ENCODE assay signal across 8 cellular contexts in genomic region chr7:2354173-2355078, GRCh38. TPM values are rescaled to one million over a fixed set of nuclear protein-coding genes. Genes with fewer than 3 reads are reported as not detected.
DNase-seq lines count a peak whose midpoint lies in the region; ATAC-seq, FAIRE-seq and TF ChIP-seq lines count a peak whose summit lies in the region.

Gene EIF3B (plus strand): TSS chr7:2354827. CDS start chr7:2354922, 95 bp downstream.

- no peak; the same call in none of the 2 replicates for TF ChIP-seq RAD21 in HepG2 (CRISPR knock-in tag; IDR thresholded peaks at IDR 0.05)

- H3K36me3 ChIP-seq in CD4-positive, CD25-positive, alpha-beta regulatory T cell (ENCODE audit: control insufficient read depth, insufficient read depth, low read length) = peaks cover 20% of the 10 kb centered on the region
- peaks cover 6 to 24% of the 10 kb centered on the region in 2 experiments; a peak in 4 of 5 replicates for H3K36me3 ChIP-seq in HepG2 (replicated peaks in 1 of 2; ENCODE audit: control insufficient read depth in 1 of 2, insufficient read depth in 2 of 2, low read length in 2 of 2)

- peaks cover 8% of the 10 kb centered on the region for H3K36me3 Mint-ChIP-seq in CD4-positive, CD25-positive, alpha-beta regulatory T cell

- peak within 1 kb of the TSS; percentile 95 for H2AFZ ChIP-seq in HepG2 (ENCODE audit: low read length)

- in situ Hi-C loops in HepG2 (cut with HindIII; ENCODE audit: extremely low pct_ligation_motif_present, low pct_unique_long_range_greater_than_20kb) = no loop called here

- H3K4me1 ChIP-seq in CD4-positive, CD25-positive, alpha-beta regulatory T cell (ENCODE audit: control insufficient read depth, insufficient read depth, low read length, poor library complexity, severe bottlenecking) = peaks cover 43% of the 10 kb centered on the region
- peaks cover 54% of the 10 kb centered on the region for H3K4me1 ChIP-seq in HepG2 (ENCODE audit: insufficient read depth, low read length)

- H3K27ac Mint-ChIP-seq in CD4-positive, CD25-positive, alpha-beta regulatory T cell = peak within 1 kb of the TSS; percentile 100

- H3K4me3 Mint-ChIP-seq in CD4-positive, CD25-positive, alpha-beta regulatory T cell = peak within 1 kb of the TSS; percentile 93 to 96 (median 94)

- under 1% methylated on average over 30 of the region's 81 CpGs for WGBS in HepG2 (ENCODE audit: low lambda C conversion rate)

- H3K4me1 Mint-ChIP-seq in CD4-positive, CD25-positive, alpha-beta regulatory T cell = peaks cover 5 to 57% (median 24%) of the 10 kb centered on the region in 4 donors

- TF ChIP-seq CTCF in HepG2 (CRISPR knock-in tag; IDR thresholded peaks at IDR 0.05) = no peak

- H3K27ac ChIP-seq in CD4-positive, CD25-positive, alpha-beta regulatory T cell (ENCODE audit: insufficient read depth, low read length, poor library complexity, severe bottlenecking) = peak within 1 kb of the TSS; percentile 99
- peak within 1 kb of the TSS; percentile 100 for H3K27ac ChIP-seq in HepG2 (ENCODE audit: extremely low read length, insufficient read depth, low read length)

- peak; percentile 81 to 86 for TF ChIP-seq POLR2A in HepG2 (IDR thresholded peaks at IDR 0.05; ENCODE audit: insufficient read depth in 1 of 2, low read depth in 2 of 2, low read length in 2 of 2)

- no peak for TF ChIP-seq EP300 in HepG2 (IDR thresholded peaks at IDR 0.05; ENCODE audit: low read depth in 2 of 2, low read length in 2 of 2)
- no peak for TF ChIP-seq EP300 in HepG2 (CRISPR knock-in tag; IDR thresholded peaks at IDR 0.05; ENCODE audit: borderline replicate concordance)

- intact Hi-C loops in HepG2 (cut with micrococcal nuclease; ENCODE audit: unreplicated experiment) = loop anchor here (2.0 kb wide), 1 partner anchor 112 kb away; the partner anchor contains the start of genes MRM2 and NUDT1

- POLR2A ChIA-PET in HepG2 (lab: Yijun Ruan, JAX) = interaction anchor here (0.6 to 1.7 kb wide), 17 partner anchors 11 to 204 kb away, joined by 3 to 10 read pairs (median 5); partner anchors contain the start of genes CHST12, MAD1L1, MRM2 and NUDT1

- H3K9ac ChIP-seq in HepG2 (ENCODE audit: insufficient read depth, low read depth, low read length) = peak within 1 kb of the TSS; percentile 100

- CTCF ChIA-PET in HepG2 (lab: Yijun Ruan, JAX; ENCODE audit: low intra/inter-chr PET ratio, low total read pairs) = no interaction called here

- peaks cover 36% of the 10 kb centered on the region for H4K20me1 ChIP-seq in HepG2 (ENCODE audit: insufficient read depth, low read length)

- H3K4me2 ChIP-seq in HepG2 (ENCODE audit: low read depth, low read length) = peak within 1 kb of the TSS; percentile 80

- no peaks in the 10 kb centered on the region for H3K27me3 Mint-ChIP-seq in CD4-positive, CD25-positive, alpha-beta regulatory T cell

- peak; percentile 95 for FAIRE-seq in HepG2 (lab: Jason Lieb, UNC)

- no TSS peak for BruUV-seq in HepG2 (replicated peaks; lab: Mats Ljungman, UMichigan)

- H3K4me3 ChIP-seq in CD4-positive, CD25-positive, alpha-beta regulatory T cell (ENCODE audit: low read depth, low read length) = peak within 1 kb of the TSS; percentile 93
- H3K4me3 ChIP-seq in HepG2 (replicated peaks in 1 of 3; ENCODE audit: insufficient read depth in 1 of 3, low read depth in 2 of 3, low read length in 3 of 3) = peak within 1 kb of the TSS; percentile 96 to 98 (median 97)

- peak; percentile 90 for ATAC-seq in CD4-positive, CD25-positive, alpha-beta regulatory T cell (ENCODE audit: low read depth in 2 of 2)
- peak; percentile 75 for ATAC-seq in GM19438 (IDR thresholded peaks at IDR 0.05; ENCODE audit: low read depth, unreplicated experiment)
- peak; percentile 73 for ATAC-seq in HG03571 (IDR thresholded peaks at IDR 0.05; ENCODE audit: unreplicated experiment)
- peak; percentile 89 for ATAC-seq in HepG2

- no peaks in the 10 kb centered on the region for H3K9me3 ChIP-seq in CD4-positive, CD25-positive, alpha-beta regulatory T cell (ENCODE audit: control insufficient read depth in 2 of 2, low read length in 2 of 2)
- no peaks in the 10 kb centered on the region for H3K9me3 ChIP-seq in HepG2 (ENCODE audit: low read length)

- DNase-seq in CD4-positive, CD25-positive, alpha-beta regulatory T cell = peak; percentile 83 to 96 (median 96)
- DNase-seq in NCI-H774 (lab: John Stamatoyannopoulos, UW) (peak; percentile 92), dermis microvascular lymphatic vessel endothelial cell (ENCODE audit: low read depth in 2 of 2) (peak; percentile 92 to 96), HepG2 (ENCODE audit: low spot score) (peak; percentile 87)
- peak; percentile 86 for DNase-seq in activated CD4-positive, alpha-beta T cell treated with anti-CD3 and anti-CD28 coated beads, Interleukin-2, amount 50 U/mL, for 4 hours
- peak; percentile 77 to 83 for DNase-seq in stimulated activated CD4-positive, alpha-beta T cell treated with anti-CD3 and anti-CD28 coated beads, Interleukin-2, amount 100 ng/mL, for 48 hours

- H3K79me2 ChIP-seq in HepG2 (ENCODE audit: insufficient read depth, low read length) = peaks cover 59% of the 10 kb centered on the region

- no peaks in the 10 kb centered on the region for H3K27me3 ChIP-seq in CD4-positive, CD25-positive, alpha-beta regulatory T cell (ENCODE audit: control insufficient read depth, insufficient read depth, low read length)
- no peaks in the 10 kb centered on the region; a peak in 1 of 5 replicates for H3K27me3 ChIP-seq in HepG2 (ENCODE audit: control insufficient read depth in 1 of 2, insufficient read depth in 2 of 2, low read length in 2 of 2)

- no peaks in the 10 kb centered on the region for H3K9me3 Mint-ChIP-seq in CD4-positive, CD25-positive, alpha-beta regulatory T cell

TF ChIP-seq in HepG2, 621 proteins besides CTCF, POLR2A, EP300 and RAD21 (continues in another document):
- peak; percentile 76; the same call in 1 of the 2 replicates for TF ChIP-seq ZBTB2 (CRISPR knock-in tag; IDR thresholded peaks at IDR 0.05; ENCODE audit: low read depth)
- TF ChIP-seq TBX3 (IDR thresholded peaks at IDR 0.05; ENCODE audit: borderline replicate concordance) = 0 out of 2 replicates have a peak, but pooled peaks have one; percentile 3
- TF ChIP-seq ZNF607 (CRISPR knock-in tag; IDR thresholded peaks at IDR 0.05; ENCODE audit: borderline replicate concordance) = peak; percentile 42; the same call in 1 of the 2 replicates
- no peak for TF ChIP-seq SMARCC2 (IDR thresholded peaks at IDR 0.05)
- TF ChIP-seq ZNF546 (CRISPR knock-in tag; conservative IDR thresholded peaks at IDR 0.05) = no peak
- no peak for TF ChIP-seq ELF4 (CRISPR knock-in tag; IDR thresholded peaks at IDR 0.05; ENCODE audit: borderline replicate concordance)
- TF ChIP-seq BORCS8-MEF2B (CRISPR knock-in tag; IDR thresholded peaks at IDR 0.05) = peak; percentile 62; the same call in 1 of the 2 replicates
- TF ChIP-seq ZNF136 (CRISPR knock-in tag; IDR thresholded peaks at IDR 0.05; ENCODE audit: low read depth) = 0 out of 2 replicates have a peak, but pooled peaks have one; percentile 19
- TF ChIP-seq ZNF83 (CRISPR knock-in tag; IDR thresholded peaks at IDR 0.05; ENCODE audit: borderline replicate concordance) = no peak
- no peak for TF ChIP-seq ZNF619 (CRISPR knock-in tag; IDR thresholded peaks at IDR 0.05)
- no peak for TF ChIP-seq FOXA1 (IDR thresholded peaks at IDR 0.05)
- no peak for TF ChIP-seq FOXA1 (CRISPR knock-in tag; IDR thresholded peaks at IDR 0.05)

RNA-seq across cellular contexts. Expression of gene EIF3B, which starts in this region (rescaled TPM):
- 150 TPM for total RNA-seq in CD4-positive, CD25-positive, alpha-beta regulatory T cell
- polyA plus RNA-seq in CD4-positive, CD25-positive, alpha-beta regulatory T cell = 10 to 100 TPM; 85.5 to 97.9 (median 94.3) TPM
- total RNA-seq in dermis microvascular lymphatic vessel endothelial cell = 153 and 172 TPM in 2 replicates
- total RNA-seq in HepG2 (2016; rRNA removed; fragmentation: Illumina TruSeq; extraction: Trizol) = 241 and 244 TPM in 2 replicates
- 49.6 and 52.0 TPM in 2 replicates for total RNA-seq in HepG2 (2016; cell fraction: cytosol; rRNA removed; fragmentation: Illumina TruSeq; extraction: Trizol; ENCODE audit: low read depth)
- total RNA-seq in HepG2 (2016; cell fraction: insoluble cytoplasmic fraction; rRNA removed; fragmentation: Illumina TruSeq; extraction: Trizol) = 219 and 236 TPM in 2 replicates
- total RNA-seq in HepG2 (2016; cell fraction: membrane; rRNA removed; fragmentation: Illumina TruSeq; extraction: Trizol) = 63.0 and 67.9 TPM in 2 replicates
- 134 and 151 TPM in 2 replicates for total RNA-seq in HepG2 (2016; cell fraction: nucleus; rRNA removed; fragmentation: Illumina TruSeq; extraction: Trizol)
- polyA plus RNA-seq in HepG2 (2011; rRNA removed) = 91.2 and 92.2 TPM in 2 replicates
- 70.3 and 78.7 TPM in 2 replicates for polyA plus RNA-seq in HepG2 (2011; cell fraction: cytosol; rRNA removed)
- polyA plus RNA-seq in HepG2 (2011; cell fraction: nucleus; rRNA removed) = 243 and 250 TPM in 2 replicates
- 151 and 176 TPM in 2 replicates for polyA plus RNA-seq in HepG2 (2012)
- 11.2 and 14.3 TPM in 2 replicates for polyA plus RNA-seq in HepG2 (2016; cell fraction: cytosol; fragmentation: Illumina TruSeq; extraction: Trizol; ENCODE audit: low read depth)
- polyA plus RNA-seq in HepG2 (2016; cell fraction: insoluble cytoplasmic fraction; fragmentation: Illumina TruSeq; extraction: Trizol; ENCODE audit: low read depth) = 177 and 198 TPM in 2 replicates
- 27.4 and 32.0 TPM in 2 replicates for polyA plus RNA-seq in HepG2 (2016; cell fraction: membrane; fragmentation: Illumina TruSeq; extraction: Trizol; ENCODE audit: low read depth)
- 244 and 264 TPM in 2 replicates for polyA plus RNA-seq in HepG2 (2016; cell fraction: nucleus; fragmentation: Illumina TruSeq; extraction: Trizol; ENCODE audit: insufficient read depth, low read depth)
- 152 and 244 TPM in 2 replicates for polyA minus RNA-seq in HepG2 (2011; rRNA and poly(A)+ RNA removed; ENCODE audit: low replicate concordance)
- 100 and 101 TPM in 2 replicates for polyA minus RNA-seq in HepG2 (2011; cell fraction: cytosol; rRNA and poly(A)+ RNA removed)
- polyA minus RNA-seq in HepG2 (2011; cell fraction: nucleus; rRNA and poly(A)+ RNA removed) = 124 and 130 TPM in 2 replicates

Comparison
In these comparisons a context has a peak if more than half of its experiments do, and no peak if none do; other contexts are left out.
1. Peak in every context shown above with its lines: DNase-seq, ATAC-seq, H3K4me3 ChIP-seq and H3K27ac ChIP-seq.